21 cellular contexts compared by ENCODE assay signal in the genomic region with DNA sequence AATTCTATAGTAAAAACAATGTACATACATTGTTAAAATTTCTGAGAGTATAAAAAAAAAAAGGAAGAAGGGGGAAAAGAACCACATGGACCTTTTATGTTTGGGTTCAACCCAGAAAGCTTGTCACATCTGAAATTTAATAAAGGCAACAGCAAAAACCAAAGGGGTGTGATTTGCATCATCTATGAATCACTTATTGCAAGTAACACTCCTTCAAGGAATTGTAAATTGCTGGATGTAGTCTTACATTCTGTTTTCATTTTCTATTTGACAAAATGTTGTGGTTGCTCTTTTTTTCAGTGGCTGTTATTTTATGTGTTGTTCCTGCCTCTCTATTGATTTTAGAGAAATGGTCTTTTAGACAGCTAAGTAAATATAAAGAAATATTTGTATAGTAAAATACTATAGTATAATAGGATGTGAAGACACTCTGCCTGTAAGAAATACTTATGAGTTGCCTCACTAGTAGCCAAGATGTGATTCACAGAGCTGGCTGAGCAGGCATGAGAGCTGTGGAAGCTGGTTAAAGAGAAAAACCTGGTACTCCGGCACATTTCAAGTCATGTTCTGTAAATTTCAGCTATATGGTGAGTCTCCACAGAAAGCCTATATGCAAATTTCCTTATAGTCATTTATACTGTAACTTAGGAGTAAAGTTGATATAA.
DNase-seq lines count a peak whose midpoint lies in the region; TF ChIP-seq lines count a peak whose summit lies in the region.
"Had no signal": no experiment of that assay in that cellular context is flagged by ENCODE, and none has a peak within 500 bp of the region (broad histone marks: within the 10 kb centered on the region; RNA-seq: fewer than 3 reads in every experiment).

No MANE protein-coding gene starts in this region.

- peak overlapping the region; percentile 51 for H2AFZ ChIP-seq in ACC112 (ENCODE audit: low read length, unreplicated experiment)

- peaks cover 15% of the 10 kb centered on the region for H3K4me1 ChIP-seq in ACC112 (ENCODE audit: control insufficient read depth, insufficient read depth, low read length, unreplicated experiment)
- H3K4me1 ChIP-seq in Peyer's patch = peaks cover 0 to 6% (median 0%) of the 10 kb centered on the region in 4 donors
- H3K4me1 ChIP-seq: vagina had no signal

- no peak overlapping the region for H3K27ac Mint-ChIP-seq in CD14-positive monocyte
- H3K27ac Mint-ChIP-seq: activated CD8-positive, alpha-beta T cell treated with anti-CD3 and anti-CD28 coated beads for 36 hours; activated naive CD8-positive, alpha-beta T cell treated with anti-CD3 and anti-CD28 coated beads, Interleukin-2, amount 10 ng/mL, durations not matched to agents 7 days and 5 days; activated T-helper 1 cell treated with anti-CD3 and anti-CD28 coated beads, Interleukin-12 subunit alpha, Interleukin-12 subunit beta, Interleukin-2, Interleukin-4 antibody, amounts not matched to agents 30 ng/mL and 10 ng/mL and 1 ng/mL, durations not matched to agents 14 hours and 24 hours and 36 hours; endodermal cell; immature natural killer cell; naive thymus-derived CD4-positive, alpha-beta T cell; stimulated activated naive CD8-positive, alpha-beta T cell treated with anti-CD3 and anti-CD28 coated beads, Interleukin-15, Interleukin-2, amounts not matched to agents 100 ng/mL and 50 ng/mL, for 24 hours had no signal

- H3K4me1 Mint-ChIP-seq in CD14-positive monocyte = no peaks in the 10 kb centered on the region
- H3K4me1 Mint-ChIP-seq: activated naive CD8-positive, alpha-beta T cell treated with anti-CD3 and anti-CD28 coated beads, Interleukin-2, amount 10 ng/mL, durations not matched to agents 7 days and 5 days; naive thymus-derived CD4-positive, alpha-beta T cell had no signal

- H3K4me3 Mint-ChIP-seq in CD14-positive monocyte = no peak overlapping the region
- H3K4me3 Mint-ChIP-seq: activated CD8-positive, alpha-beta T cell treated with anti-CD3 and anti-CD28 coated beads for 36 hours; activated naive CD8-positive, alpha-beta T cell treated with anti-CD3 and anti-CD28 coated beads, Interleukin-2, amount 10 ng/mL, durations not matched to agents 7 days and 5 days; activated T-helper 1 cell treated with anti-CD3 and anti-CD28 coated beads, Interleukin-12 subunit alpha, Interleukin-12 subunit beta, Interleukin-2, Interleukin-4 antibody, amounts not matched to agents 30 ng/mL and 10 ng/mL and 1 ng/mL, durations not matched to agents 14 hours and 24 hours and 36 hours; endodermal cell; immature natural killer cell; naive thymus-derived CD4-positive, alpha-beta T cell; stimulated activated naive CD8-positive, alpha-beta T cell treated with anti-CD3 and anti-CD28 coated beads, Interleukin-15, Interleukin-2, amounts not matched to agents 100 ng/mL and 50 ng/mL, for 24 hours had no signal

- peaks cover 0 to 2% (median 0%) of the 10 kb centered on the region in 3 donors for H3K27me3 Mint-ChIP-seq in CD14-positive monocyte (ENCODE audit: low read depth in 3 of 3)
- H3K27me3 Mint-ChIP-seq: activated CD8-positive, alpha-beta T cell treated with anti-CD3 and anti-CD28 coated beads for 36 hours; activated naive CD8-positive, alpha-beta T cell treated with anti-CD3 and anti-CD28 coated beads, Interleukin-2, amount 10 ng/mL, durations not matched to agents 7 days and 5 days; naive thymus-derived CD4-positive, alpha-beta T cell; stimulated activated naive CD8-positive, alpha-beta T cell treated with anti-CD3 and anti-CD28 coated beads, Interleukin-15, Interleukin-2, amounts not matched to agents 100 ng/mL and 50 ng/mL, for 24 hours had no signal

- H3K4me3 ChIP-seq in ACC112 (ENCODE audit: low read depth, low read length) = no peak overlapping the region
- no peak overlapping the region for H3K4me3 ChIP-seq in foreskin fibroblast (ENCODE audit: low read depth in 1 of 2, low read length in 2 of 2)
- H3K4me3 ChIP-seq in Peyer's patch = no peak overlapping the region
- H3K4me3 ChIP-seq: vagina had no signal

- TF ChIP-seq POLR2A in Peyer's patch (IDR thresholded peaks at IDR 0.05) = no peak

- TF ChIP-seq CTCF in foreskin fibroblast (IDR thresholded peaks at IDR 0.05; ENCODE audit: low read depth, low read length) = no peak
- no peak for TF ChIP-seq CTCF in Peyer's patch (IDR thresholded peaks at IDR 0.05)
- no peak for TF ChIP-seq CTCF in CD14-positive monocyte (IDR thresholded peaks at IDR 0.05)

- peaks cover 0 to 4% (median 2%) of the 10 kb centered on the region in 7 donors for H3K9me3 Mint-ChIP-seq in CD14-positive monocyte
- H3K9me3 Mint-ChIP-seq: activated CD8-positive, alpha-beta T cell treated with anti-CD3 and anti-CD28 coated beads for 36 hours; activated T-helper 1 cell treated with anti-CD3 and anti-CD28 coated beads, Interleukin-12 subunit alpha, Interleukin-12 subunit beta, Interleukin-2, Interleukin-4 antibody, amounts not matched to agents 30 ng/mL and 10 ng/mL and 1 ng/mL, durations not matched to agents 14 hours and 24 hours and 36 hours; endodermal cell; stimulated activated naive CD8-positive, alpha-beta T cell treated with anti-CD3 and anti-CD28 coated beads, Interleukin-15, Interleukin-2, amounts not matched to agents 100 ng/mL and 50 ng/mL, for 24 hours had no signal

- H3K27ac ChIP-seq in ACC112 (ENCODE audit: low read depth, low read length) (peak overlapping the region; percentile 72), Peyer's patch (no peak overlapping the region)

- H3K36me3 Mint-ChIP-seq in CD14-positive monocyte = no peaks in the 10 kb centered on the region
- H3K36me3 Mint-ChIP-seq: activated naive CD8-positive, alpha-beta T cell treated with anti-CD3 and anti-CD28 coated beads, Interleukin-2, amount 10 ng/mL, durations not matched to agents 7 days and 5 days; naive thymus-derived CD4-positive, alpha-beta T cell had no signal

- intact Hi-C loops in CD14-positive monocyte (cut with micrococcal nuclease) = no loop called here

- no peaks in the 10 kb centered on the region for H3K9me3 ChIP-seq in Peyer's patch
- H3K9me3 ChIP-seq: vagina had no signal

- H3K36me3 ChIP-seq in ACC112 (ENCODE audit: insufficient read depth, low read length) (no peaks in the 10 kb centered on the region), Peyer's patch (no peaks in the 10 kb centered on the region)
- H3K36me3 ChIP-seq: vagina had no signal

- H3K27me3 ChIP-seq in ACC112 (ENCODE audit: insufficient read depth, low read length) = no peaks in the 10 kb centered on the region
- H3K27me3 ChIP-seq in Peyer's patch = no peaks in the 10 kb centered on the region
- H3K27me3 ChIP-seq: vagina had no signal

- no peaks in the 10 kb centered on the region for H3K79me2 ChIP-seq in ACC112 (ENCODE audit: control insufficient read depth, insufficient read depth, low read length, unreplicated experiment)

- DNase-seq in HPDE6-E6E7 (ENCODE audit: extremely low spot score) (peak; percentile 22), astrocyte of the hippocampus (ENCODE audit: low read depth, low spot score) (peak; percentile 42), foreskin fibroblast (peak; percentile 68 to 87), Peyer's patch (no peak), DMS114 treated with DMSO at 0.1 percent for 48 hours (lab: John Stamatoyannopoulos, UW; ENCODE audit: unreplicated experiment) (no peak), DMS 273 (lab: John Stamatoyannopoulos, UW; ENCODE audit: unreplicated experiment) (no peak), CD14-positive monocyte (ENCODE audit: low spot score) (no peak)
- DNase-seq: activated CD8-positive, alpha-beta T cell treated with anti-CD3 and anti-CD28 coated beads for 36 hours; activated naive CD8-positive, alpha-beta T cell treated with anti-CD3 and anti-CD28 coated beads, Interleukin-2, amount 10 ng/mL, durations not matched to agents 7 days and 5 days; endodermal cell; GF-D8; glutamatergic neuron; immature natural killer cell; MM.1S; naive thymus-derived CD4-positive, alpha-beta T cell; NCI-H2029 treated with DMSO at 0.1 percent for 48 hours; NCI-H524 treated with DMSO at 0.1 percent for 48 hours had no signal

Comparison
In these comparisons a context has a peak if more than half of its experiments do, and no peak if none do; other contexts are left out.
1. DNase-seq: peak in HPDE6-E6E7 (single experiment), astrocyte of the hippocampus (single experiment) and foreskin fibroblast (2 of 2); none in Peyer's patch (0 of 3), DMS114 treated with DMSO at 0.1 percent for 48 hours (single experiment), DMS 273 (single experiment) and CD14-positive monocyte (single experiment).